Comparison of ENCODE assay signal across 8 cellular contexts in genomic region chr7:73851410-73852338, GRCh38. TPM values are rescaled to one million over a fixed set of nuclear protein-coding genes. Genes with fewer than 3 reads are reported as not detected.
DNase-seq lines count a peak whose midpoint lies in the region; ATAC-seq, FAIRE-seq and TF ChIP-seq lines count a peak whose summit lies in the region.

No MANE protein-coding gene starts in this region.

- H3K27me3 ChIP-seq in SJSA1 (replicated peaks) (no peaks in the 10 kb centered on the region), parathyroid adenoma (ENCODE audit: control insufficient read depth, insufficient read depth, low read length) (no peaks in the 10 kb centered on the region)

- H3K4me3 ChIP-seq in SJSA1 (no peak overlapping the region), parathyroid adenoma (ENCODE audit: low read depth, low read length) (peak overlapping the region; percentile 14)

- peak; percentile 92 for ATAC-seq in GM18520 (IDR thresholded peaks at IDR 0.05; ENCODE audit: unreplicated experiment)
- ATAC-seq in HG03159 (IDR thresholded peaks at IDR 0.05; ENCODE audit: unreplicated experiment): peak; percentile 80

- H3K4me1 ChIP-seq in SJSA1 (replicated peaks): peaks cover 45% of the 10 kb centered on the region
- H3K4me1 ChIP-seq in parathyroid adenoma: peaks cover 10% of the 10 kb centered on the region

- H3K9me3 ChIP-seq in SJSA1 (replicated peaks) (no peaks in the 10 kb centered on the region), parathyroid adenoma (ENCODE audit: control insufficient read depth, low read length) (no peaks in the 10 kb centered on the region)

- H3K79me2 ChIP-seq in parathyroid adenoma: no peaks in the 10 kb centered on the region

- H3K9ac ChIP-seq in parathyroid adenoma: no peak overlapping the region

- peak overlapping the region; percentile 18 for H3K4me2 ChIP-seq in parathyroid adenoma (ENCODE audit: low read length)

- peak overlapping the region; percentile 25 for H2AFZ ChIP-seq in parathyroid adenoma

- H3K27ac ChIP-seq in SJSA1: peak overlapping the region; percentile 92
- H3K27ac ChIP-seq in parathyroid adenoma: no peak overlapping the region

- DNase-seq in AG09319 (ENCODE audit: extremely low read depth, low read depth) (peak; percentile 80), SJSA1 (ENCODE audit: low read depth in 1 of 2, low spot score in 2 of 2) (peak; percentile 64 to 95), NCI-H748 (lab: John Stamatoyannopoulos, UW; ENCODE audit: unreplicated experiment) (no peak), HPDE6-E6E7 (ENCODE audit: extremely low spot score) (no peak)

- peak; percentile 88 for FAIRE-seq in endometrium (lab: Jason Lieb, UNC)

- H3K36me3 ChIP-seq in SJSA1 (no peaks in the 10 kb centered on the region), parathyroid adenoma (ENCODE audit: control insufficient read depth, insufficient read depth, low read length) (no peaks in the 10 kb centered on the region)

- TF ChIP-seq CTCF in AG09319 (IDR thresholded peaks at IDR 0.05; ENCODE audit: low read depth, low read length) (no peak), parathyroid adenoma (IDR thresholded peaks at IDR 0.05) (no peak)

RNA-seq across cellular contexts. Expression of gene TMEM270, which starts 9.3 kb away (rescaled TPM):
- not detected in 2 replicates for total RNA-seq in SJSA1 (2014; rRNA removed; shearing (Covaris generic))

RNA-seq across cellular contexts. Expression of gene METTL27, which starts 9.4 kb away (rescaled TPM):
- total RNA-seq in SJSA1 (2014; rRNA removed; shearing (Covaris generic)): 0.91 and 2.9 TPM in 2 replicates

RNA-seq across cellular contexts. Expression of gene CLDN4, which starts 20.9 kb away (rescaled TPM):
- total RNA-seq in SJSA1 (2014; rRNA removed; shearing (Covaris generic)): 0.16 TPM in 1 of 2 replicates, not detected in the other

Comparison
In these comparisons a context has a peak if more than half of its experiments do, and no peak if none do; other contexts are left out.
1. DNase-seq: peak in AG09319 (single experiment) and SJSA1 (2 of 2); none in NCI-H748 (single experiment) and HPDE6-E6E7 (single experiment).